1 cellular context compared by ENCODE assay signal in the genomic region with DNA sequence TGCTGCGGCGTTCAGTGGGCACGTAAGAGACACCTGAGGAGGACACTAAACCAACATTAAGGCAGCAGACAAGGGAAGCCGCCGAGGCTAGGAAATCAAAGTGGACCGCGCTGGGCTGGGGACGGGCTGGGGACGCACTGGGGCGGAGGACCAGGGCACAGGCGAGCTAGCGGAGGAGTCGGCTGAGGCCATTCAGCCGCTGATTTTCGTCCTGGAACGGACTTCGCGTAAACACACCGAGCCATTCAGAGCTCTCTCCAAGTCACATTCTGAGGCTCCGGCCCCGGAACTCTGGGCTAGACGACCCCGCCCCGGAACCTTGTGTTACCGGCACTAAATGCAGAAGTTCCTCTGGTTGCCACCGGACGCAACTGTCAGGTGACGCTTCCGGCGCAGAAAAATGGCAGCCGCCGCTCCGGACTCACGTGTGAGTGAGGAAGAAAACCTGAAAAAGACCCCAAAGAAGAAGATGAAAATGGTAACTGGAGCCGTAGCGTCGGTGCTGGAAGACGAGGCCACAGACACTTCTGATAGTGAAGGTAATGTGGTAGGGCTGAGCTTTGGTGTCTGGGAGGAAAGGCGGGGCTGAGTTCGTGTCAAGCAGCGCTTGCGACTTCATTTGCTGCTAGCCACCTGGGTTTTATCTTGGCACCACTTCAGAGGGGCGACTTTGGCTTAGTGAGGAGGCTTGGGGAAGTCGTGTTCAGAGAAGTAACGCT.
TF ChIP-seq lines count a peak whose summit lies in the region.

A gene with protein sequence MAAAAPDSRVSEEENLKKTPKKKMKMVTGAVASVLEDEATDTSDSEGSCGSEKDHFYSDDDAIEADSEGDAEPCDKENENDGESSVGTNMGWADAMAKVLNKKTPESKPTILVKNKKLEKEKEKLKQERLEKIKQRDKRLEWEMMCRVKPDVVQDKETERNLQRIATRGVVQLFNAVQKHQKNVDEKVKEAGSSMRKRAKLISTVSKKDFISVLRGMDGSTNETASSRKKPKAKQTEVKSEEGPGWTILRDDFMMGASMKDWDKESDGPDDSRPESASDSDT (plus strand): TSS at position 377 of the 719 bp plus-strand sequence. CDS start 24 bp downstream, at position 401.

TF ChIP-seq in HepG2, 621 proteins besides CTCF, POLR2A, EP300 and RAD21 (continued from another document and continues in another):
- TF ChIP-seq, protein P1, sequence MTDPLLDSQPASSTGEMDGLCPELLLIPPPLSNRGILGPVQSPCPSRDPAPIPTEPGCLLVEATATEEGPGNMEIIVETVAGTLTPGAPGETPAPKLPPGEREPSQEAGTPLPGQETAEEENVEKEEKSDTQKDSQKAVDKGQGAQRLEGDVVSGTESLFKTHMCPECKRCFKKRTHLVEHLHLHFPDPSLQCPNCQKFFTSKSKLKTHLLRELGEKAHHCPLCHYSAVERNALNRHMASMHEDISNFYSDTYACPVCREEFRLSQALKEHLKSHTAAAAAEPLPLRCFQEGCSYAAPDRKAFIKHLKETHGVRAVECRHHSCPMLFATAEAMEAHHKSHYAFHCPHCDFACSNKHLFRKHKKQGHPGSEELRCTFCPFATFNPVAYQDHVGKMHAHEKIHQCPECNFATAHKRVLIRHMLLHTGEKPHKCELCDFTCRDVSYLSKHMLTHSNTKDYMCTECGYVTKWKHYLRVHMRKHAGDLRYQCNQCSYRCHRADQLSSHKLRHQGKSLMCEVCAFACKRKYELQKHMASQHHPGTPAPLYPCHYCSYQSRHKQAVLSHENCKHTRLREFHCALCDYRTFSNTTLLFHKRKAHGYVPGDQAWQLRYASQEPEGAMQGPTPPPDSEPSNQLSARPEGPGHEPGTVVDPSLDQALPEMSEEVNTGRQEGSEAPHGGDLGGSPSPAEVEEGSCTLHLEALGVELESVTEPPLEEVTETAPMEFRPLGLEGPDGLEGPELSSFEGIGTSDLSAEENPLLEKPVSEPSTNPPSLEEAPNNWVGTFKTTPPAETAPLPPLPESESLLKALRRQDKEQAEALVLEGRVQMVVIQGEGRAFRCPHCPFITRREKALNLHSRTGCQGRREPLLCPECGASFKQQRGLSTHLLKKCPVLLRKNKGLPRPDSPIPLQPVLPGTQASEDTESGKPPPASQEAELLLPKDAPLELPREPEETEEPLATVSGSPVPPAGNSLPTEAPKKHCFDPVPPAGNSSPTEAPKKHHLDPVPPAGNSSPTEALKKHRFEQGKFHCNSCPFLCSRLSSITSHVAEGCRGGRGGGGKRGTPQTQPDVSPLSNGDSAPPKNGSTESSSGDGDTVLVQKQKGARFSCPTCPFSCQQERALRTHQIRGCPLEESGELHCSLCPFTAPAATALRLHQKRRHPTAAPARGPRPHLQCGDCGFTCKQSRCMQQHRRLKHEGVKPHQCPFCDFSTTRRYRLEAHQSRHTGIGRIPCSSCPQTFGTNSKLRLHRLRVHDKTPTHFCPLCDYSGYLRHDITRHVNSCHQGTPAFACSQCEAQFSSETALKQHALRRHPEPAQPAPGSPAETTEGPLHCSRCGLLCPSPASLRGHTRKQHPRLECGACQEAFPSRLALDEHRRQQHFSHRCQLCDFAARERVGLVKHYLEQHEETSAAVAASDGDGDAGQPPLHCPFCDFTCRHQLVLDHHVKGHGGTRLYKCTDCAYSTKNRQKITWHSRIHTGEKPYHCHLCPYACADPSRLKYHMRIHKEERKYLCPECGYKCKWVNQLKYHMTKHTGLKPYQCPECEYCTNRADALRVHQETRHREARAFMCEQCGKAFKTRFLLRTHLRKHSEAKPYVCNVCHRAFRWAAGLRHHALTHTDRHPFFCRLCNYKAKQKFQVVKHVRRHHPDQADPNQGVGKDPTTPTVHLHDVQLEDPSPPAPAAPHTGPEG (CRISPR knock-in tag; IDR thresholded peaks at IDR 0.05): no peak; the same call in 1 of the 2 replicates
- TF ChIP-seq HIVEP1 (CRISPR knock-in tag; IDR thresholded peaks at IDR 0.05) (peak; percentile 69; the same call in 1 of the 2 replicates), ZNF781 (CRISPR knock-in tag; IDR thresholded peaks at IDR 0.05; ENCODE audit: borderline replicate concordance, not compliant biosample characterization) (peak; percentile 4), ZNF589 (CRISPR knock-in tag; conservative IDR thresholded peaks at IDR 0.05) (peak; percentile 66), SMYD3 (CRISPR knock-in tag; IDR thresholded peaks at IDR 0.05) (no peak; the same call in 1 of the 2 replicates), ZNF367 (CRISPR knock-in tag; IDR thresholded peaks at IDR 0.05; ENCODE audit: borderline replicate concordance) (no peak), RAD51 (IDR thresholded peaks at IDR 0.05; ENCODE audit: borderline replicate concordance) (no peak), DMAP1 (CRISPR knock-in tag; IDR thresholded peaks at IDR 0.05) (peak; percentile 94), SMAD9 (CRISPR knock-in tag; IDR thresholded peaks at IDR 0.05) (no peak), TOE1 (CRISPR knock-in tag; IDR thresholded peaks at IDR 0.05) (0 out of 2 replicates have a peak, but pooled peaks have one; percentile 51), MAZ (IDR thresholded peaks at IDR 0.05; ENCODE audit: borderline replicate concordance, low read depth, low read length) (peak; percentile 65; the same call in 1 of the 2 replicates), MAZ (CRISPR knock-in tag; IDR thresholded peaks at IDR 0.05; ENCODE audit: low read depth) (no peak; the same call in 1 of the 2 replicates), AGO2 (optimal IDR thresholded peaks at IDR 0.05; ENCODE audit: low read depth, low read length) (peak; percentile 32), RFX1 (IDR thresholded peaks at IDR 0.05) (no peak), HNRNPUL1 (IDR thresholded peaks at IDR 0.05; ENCODE audit: low read depth, low read length) (no peak), KMT2B (CRISPR knock-in tag; IDR thresholded peaks at IDR 0.05) (peak; percentile 98), KDM5A (IDR thresholded peaks at IDR 0.05; ENCODE audit: borderline replicate concordance, low read length) (peak; percentile 100), ZNF720 (CRISPR knock-in tag; IDR thresholded peaks at IDR 0.05) (no peak), SALL1 (CRISPR knock-in tag; IDR thresholded peaks at IDR 0.05) (peak; percentile 79)
- TF ChIP-seq, protein P2, sequence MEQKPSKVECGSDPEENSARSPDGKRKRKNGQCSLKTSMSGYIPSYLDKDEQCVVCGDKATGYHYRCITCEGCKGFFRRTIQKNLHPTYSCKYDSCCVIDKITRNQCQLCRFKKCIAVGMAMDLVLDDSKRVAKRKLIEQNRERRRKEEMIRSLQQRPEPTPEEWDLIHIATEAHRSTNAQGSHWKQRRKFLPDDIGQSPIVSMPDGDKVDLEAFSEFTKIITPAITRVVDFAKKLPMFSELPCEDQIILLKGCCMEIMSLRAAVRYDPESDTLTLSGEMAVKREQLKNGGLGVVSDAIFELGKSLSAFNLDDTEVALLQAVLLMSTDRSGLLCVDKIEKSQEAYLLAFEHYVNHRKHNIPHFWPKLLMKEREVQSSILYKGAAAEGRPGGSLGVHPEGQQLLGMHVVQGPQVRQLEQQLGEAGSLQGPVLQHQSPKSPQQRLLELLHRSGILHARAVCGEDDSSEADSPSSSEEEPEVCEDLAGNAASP (CRISPR knock-in tag; IDR thresholded peaks at IDR 0.05; ENCODE audit: borderline replicate concordance): no peak
- TF ChIP-seq, protein P3, sequence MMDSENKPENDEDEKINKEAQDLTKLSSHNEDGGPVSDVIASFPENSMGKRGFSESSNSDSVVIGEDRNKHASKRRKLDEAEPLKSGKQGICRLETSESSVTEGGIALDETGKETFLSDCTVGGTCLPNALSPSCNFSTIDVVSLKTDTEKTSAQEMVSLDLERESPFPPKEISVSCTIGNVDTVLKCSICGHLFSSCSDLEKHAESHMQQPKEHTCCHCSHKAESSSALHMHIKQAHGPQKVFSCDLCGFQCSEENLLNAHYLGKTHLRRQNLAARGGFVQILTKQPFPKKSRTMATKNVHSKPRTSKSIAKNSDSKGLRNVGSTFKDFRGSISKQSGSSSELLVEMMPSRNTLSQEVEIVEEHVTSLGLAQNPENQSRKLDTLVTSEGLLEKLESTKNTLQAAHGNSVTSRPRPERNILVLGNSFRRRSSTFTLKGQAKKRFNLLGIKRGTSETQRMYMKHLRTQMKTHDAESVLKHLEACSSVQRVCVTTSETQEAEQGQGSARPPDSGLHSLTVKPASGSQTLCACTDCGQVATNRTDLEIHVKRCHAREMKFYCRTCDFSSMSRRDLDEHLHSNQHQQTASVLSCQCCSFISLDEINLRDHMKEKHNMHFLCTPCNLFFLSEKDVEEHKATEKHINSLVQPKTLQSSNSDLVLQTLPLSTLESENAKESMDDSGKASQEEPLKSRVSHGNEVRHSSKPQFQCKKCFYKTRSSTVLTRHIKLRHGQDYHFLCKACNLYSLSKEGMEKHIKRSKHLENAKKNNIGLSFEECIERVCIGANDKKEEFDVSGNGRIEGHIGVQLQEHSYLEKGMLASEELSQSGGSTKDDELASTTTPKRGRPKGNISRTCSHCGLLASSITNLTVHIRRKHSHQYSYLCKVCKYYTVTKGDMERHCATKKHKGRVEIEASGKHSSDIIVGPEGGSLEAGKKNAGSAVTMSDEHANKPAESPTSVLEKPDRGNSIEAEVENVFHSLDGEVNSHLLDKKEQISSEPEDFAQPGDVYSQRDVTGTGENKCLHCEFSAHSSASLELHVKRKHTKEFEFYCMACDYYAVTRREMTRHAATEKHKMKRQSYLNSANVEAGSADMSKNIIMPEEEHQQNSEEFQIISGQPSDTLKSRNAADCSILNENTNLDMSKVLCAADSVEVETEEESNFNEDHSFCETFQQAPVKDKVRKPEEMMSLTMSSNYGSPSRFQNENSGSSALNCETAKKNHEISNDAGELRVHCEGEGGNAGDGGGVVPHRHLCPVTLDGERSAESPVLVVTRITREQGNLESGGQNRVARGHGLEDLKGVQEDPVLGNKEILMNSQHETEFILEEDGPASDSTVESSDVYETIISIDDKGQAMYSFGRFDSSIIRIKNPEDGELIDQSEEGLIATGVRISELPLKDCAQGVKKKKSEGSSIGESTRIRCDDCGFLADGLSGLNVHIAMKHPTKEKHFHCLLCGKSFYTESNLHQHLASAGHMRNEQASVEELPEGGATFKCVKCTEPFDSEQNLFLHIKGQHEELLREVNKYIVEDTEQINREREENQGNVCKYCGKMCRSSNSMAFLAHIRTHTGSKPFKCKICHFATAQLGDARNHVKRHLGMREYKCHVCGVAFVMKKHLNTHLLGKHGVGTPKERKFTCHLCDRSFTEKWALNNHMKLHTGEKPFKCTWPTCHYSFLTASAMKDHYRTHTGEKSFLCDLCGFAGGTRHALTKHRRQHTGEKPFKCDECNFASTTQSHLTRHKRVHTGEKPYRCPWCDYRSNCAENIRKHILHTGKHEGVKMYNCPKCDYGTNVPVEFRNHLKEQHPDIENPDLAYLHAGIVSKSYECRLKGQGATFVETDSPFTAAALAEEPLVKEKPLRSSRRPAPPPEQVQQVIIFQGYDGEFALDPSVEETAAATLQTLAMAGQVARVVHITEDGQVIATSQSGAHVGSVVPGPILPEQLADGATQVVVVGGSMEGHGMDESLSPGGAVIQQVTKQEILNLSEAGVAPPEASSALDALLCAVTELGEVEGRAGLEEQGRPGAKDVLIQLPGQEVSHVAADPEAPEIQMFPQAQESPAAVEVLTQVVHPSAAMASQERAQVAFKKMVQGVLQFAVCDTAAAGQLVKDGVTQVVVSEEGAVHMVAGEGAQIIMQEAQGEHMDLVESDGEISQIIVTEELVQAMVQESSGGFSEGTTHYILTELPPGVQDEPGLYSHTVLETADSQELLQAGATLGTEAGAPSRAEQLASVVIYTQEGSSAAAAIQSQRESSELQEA (CRISPR knock-in tag; IDR thresholded peaks at IDR 0.05; ENCODE audit: not compliant biosample characterization): peak; percentile 92
- TF ChIP-seq, protein P4, sequence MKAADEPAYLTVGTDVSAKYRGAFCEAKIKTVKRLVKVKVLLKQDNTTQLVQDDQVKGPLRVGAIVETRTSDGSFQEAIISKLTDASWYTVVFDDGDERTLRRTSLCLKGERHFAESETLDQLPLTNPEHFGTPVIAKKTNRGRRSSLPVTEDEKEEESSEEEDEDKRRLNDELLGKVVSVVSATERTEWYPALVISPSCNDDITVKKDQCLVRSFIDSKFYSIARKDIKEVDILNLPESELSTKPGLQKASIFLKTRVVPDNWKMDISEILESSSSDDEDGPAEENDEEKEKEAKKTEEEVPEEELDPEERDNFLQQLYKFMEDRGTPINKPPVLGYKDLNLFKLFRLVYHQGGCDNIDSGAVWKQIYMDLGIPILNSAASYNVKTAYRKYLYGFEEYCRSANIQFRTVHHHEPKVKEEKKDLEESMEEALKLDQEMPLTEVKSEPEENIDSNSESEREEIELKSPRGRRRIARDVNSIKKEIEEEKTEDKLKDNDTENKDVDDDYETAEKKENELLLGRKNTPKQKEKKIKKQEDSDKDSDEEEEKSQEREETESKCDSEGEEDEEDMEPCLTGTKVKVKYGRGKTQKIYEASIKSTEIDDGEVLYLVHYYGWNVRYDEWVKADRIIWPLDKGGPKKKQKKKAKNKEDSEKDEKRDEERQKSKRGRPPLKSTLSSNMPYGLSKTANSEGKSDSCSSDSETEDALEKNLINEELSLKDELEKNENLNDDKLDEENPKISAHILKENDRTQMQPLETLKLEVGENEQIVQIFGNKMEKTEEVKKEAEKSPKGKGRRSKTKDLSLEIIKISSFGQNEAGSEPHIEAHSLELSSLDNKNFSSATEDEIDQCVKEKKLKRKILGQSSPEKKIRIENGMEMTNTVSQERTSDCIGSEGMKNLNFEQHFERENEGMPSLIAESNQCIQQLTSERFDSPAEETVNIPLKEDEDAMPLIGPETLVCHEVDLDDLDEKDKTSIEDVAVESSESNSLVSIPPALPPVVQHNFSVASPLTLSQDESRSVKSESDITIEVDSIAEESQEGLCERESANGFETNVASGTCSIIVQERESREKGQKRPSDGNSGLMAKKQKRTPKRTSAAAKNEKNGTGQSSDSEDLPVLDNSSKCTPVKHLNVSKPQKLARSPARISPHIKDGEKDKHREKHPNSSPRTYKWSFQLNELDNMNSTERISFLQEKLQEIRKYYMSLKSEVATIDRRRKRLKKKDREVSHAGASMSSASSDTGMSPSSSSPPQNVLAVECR (CRISPR knock-in tag; IDR thresholded peaks at IDR 0.05; ENCODE audit: borderline replicate concordance): peak; percentile 97
